Comparison of ENCODE assay signal across 9 cellular contexts in genomic region chr6:111427341-111428116, GRCh38. TPM values are rescaled to one million over a fixed set of nuclear protein-coding genes. Genes with fewer than 3 reads are reported as not detected.
DNase-seq lines count a peak whose midpoint lies in the region; ATAC-seq, FAIRE-seq and TF ChIP-seq lines count a peak whose summit lies in the region.
"Had no signal": no experiment of that assay in that cellular context is flagged by ENCODE, and none has a peak within 500 bp of the region (broad histone marks: within the 10 kb centered on the region; RNA-seq: fewer than 3 reads in every experiment).

No MANE protein-coding gene starts in this region.

- H3K27ac ChIP-seq in colonic mucosa = peak overlapping the region; percentile 34

- POLR2A ChIA-PET in activated CD4-positive, alpha-beta T cell treated with anti-CD3 and anti-CD28 coated beads for 36 hours (lab: Charles Lee) = no interaction called here

- H3K27ac Mint-ChIP-seq in activated CD4-positive, alpha-beta T cell treated with anti-CD3 and anti-CD28 coated beads for 36 hours = peak overlapping the region; percentile 52

- peaks cover 37% of the 10 kb centered on the region for H3K36me3 Mint-ChIP-seq in activated CD4-positive, alpha-beta T cell treated with anti-CD3 and anti-CD28 coated beads for 36 hours (ENCODE audit: low read depth)

- FAIRE-seq in RCC 7860 (lab: Jason Lieb, UNC) = peak; percentile 90
- FAIRE-seq: colon had no signal

- 63 to 67% methylated on average over 5 of the region's 5 CpGs for WGBS in lower leg skin, 2 donors

- no peak overlapping the region for H3K4me3 Mint-ChIP-seq in activated CD4-positive, alpha-beta T cell treated with anti-CD3 and anti-CD28 coated beads for 36 hours

- H3K36me3 ChIP-seq in colonic mucosa = no peaks in the 10 kb centered on the region

- H3K27me3 Mint-ChIP-seq in activated CD4-positive, alpha-beta T cell treated with anti-CD3 and anti-CD28 coated beads for 36 hours = no peaks in the 10 kb centered on the region

- peaks cover 64% of the 10 kb centered on the region for H3K4me1 Mint-ChIP-seq in activated CD4-positive, alpha-beta T cell treated with anti-CD3 and anti-CD28 coated beads for 36 hours

- H3K4me3 ChIP-seq in colonic mucosa = no peak overlapping the region
- no peak overlapping the region for H3K4me3 ChIP-seq in lower leg skin (ENCODE audit: low read depth, poor library complexity, severe bottlenecking)

- TF ChIP-seq CTCF in colonic mucosa (IDR thresholded peaks at IDR 0.05) (no peak), lower leg skin (IDR thresholded peaks at IDR 0.05) (no peak)

- H3K9me3 Mint-ChIP-seq in activated CD4-positive, alpha-beta T cell treated with anti-CD3 and anti-CD28 coated beads for 36 hours (ENCODE audit: low read depth) = peaks cover 24% of the 10 kb centered on the region

- intact Hi-C loops in activated CD4-positive, alpha-beta T cell treated with anti-CD3 and anti-CD28 coated beads for 36 hours (cut with DNase I, micrococcal nuclease) = no loop called here
- intact Hi-C loops in colonic mucosa (cut with DNase I) = loop anchor here (10.0 kb wide), 1 partner anchor 47 kb away; no protein-coding TSS in a partner anchor
- intact Hi-C loops in lower leg skin (cut with DNase I; ENCODE audit: low total_unique reads) = no loop called here

- no peaks in the 10 kb centered on the region for H3K27me3 ChIP-seq in colonic mucosa

- ATAC-seq in activated CD4-positive, alpha-beta T cell treated with anti-CD3 and anti-CD28 coated beads for 36 hours = peak; percentile 89
- ATAC-seq in HG02870 (IDR thresholded peaks at IDR 0.05; ENCODE audit: unreplicated experiment) = peak; percentile 77
- ATAC-seq in stimulated activated naive CD8-positive, alpha-beta T cell treated with anti-CD3 and anti-CD28 coated beads, Interleukin-15, Interleukin-2, amounts not matched to agents 100 U/mL and 50 U/mL, for 24 hours = peak; percentile 86

- no peaks in the 10 kb centered on the region for H3K9me3 ChIP-seq in colonic mucosa

- TF ChIP-seq POLR2A in lower leg skin (IDR thresholded peaks at IDR 0.05) = no peak

- CTCF ChIA-PET in activated CD4-positive, alpha-beta T cell treated with anti-CD3 and anti-CD28 coated beads for 36 hours (lab: Charles Lee) = no interaction called here

- peak; percentile 47 for DNase-seq in activated CD4-positive, alpha-beta T cell treated with anti-CD3 and anti-CD28 coated beads for 36 hours
- DNase-seq in activated CD4-positive, alpha-beta T cell treated with anti-CD3 and anti-CD28 coated beads, Interleukin-2, amount 50 U/mL, for 1 hour = no peak
- peak; percentile 76 for DNase-seq in RCC 7860 (ENCODE audit: low spot score)
- no peak for DNase-seq in colonic mucosa
- DNase-seq in stimulated activated naive CD8-positive, alpha-beta T cell treated with anti-CD3 and anti-CD28 coated beads, Interleukin-15, Interleukin-2, amounts not matched to agents 100 U/mL and 50 U/mL, for 24 hours = peak; percentile 14
- DNase-seq in activated CD8-positive, alpha-beta memory T cell treated with anti-CD3 and anti-CD28 coated beads, Interleukin-2, amount 50 U/mL, for 4 hours = no peak
- no peak for DNase-seq in lower leg skin (ENCODE audit: low spot score in 2 of 2)

- H3K9ac ChIP-seq in colonic mucosa (ENCODE audit: low read depth in 2 of 2, low read length in 2 of 2) = no peak overlapping the region

- peaks cover 6% of the 10 kb centered on the region for H3K4me1 ChIP-seq in colonic mucosa

RNA-seq across cellular contexts. Expression of gene REV3L, which starts 55.5 kb away (rescaled TPM):
- 10 to 100 TPM; 16.5 to 20.9 TPM for total RNA-seq in activated CD4-positive, alpha-beta T cell treated with anti-CD3 and anti-CD28 coated beads for 36 hours
- total RNA-seq in colonic mucosa (10 to 100 TPM; 16.7 to 20.8 TPM), lower leg skin (10 to 100 TPM; 25.9 to 45.9 (median 28.6) TPM)

Comparison
In these comparisons a context has a peak if more than half of its experiments do, and no peak if none do; other contexts are left out.
1. DNase-seq: peak in activated CD4-positive, alpha-beta T cell treated with anti-CD3 and anti-CD28 coated beads for 36 hours (single experiment), RCC 7860 (single experiment) and stimulated activated naive CD8-positive, alpha-beta T cell treated with anti-CD3 and anti-CD28 coated beads, Interleukin-15, Interleukin-2, amounts not matched to agents 100 U/mL and 50 U/mL, for 24 hours (single experiment); none in activated CD4-positive, alpha-beta T cell treated with anti-CD3 and anti-CD28 coated beads, Interleukin-2, amount 50 U/mL, for 1 hour (single experiment), colonic mucosa (single experiment), activated CD8-positive, alpha-beta memory T cell treated with anti-CD3 and anti-CD28 coated beads, Interleukin-2, amount 50 U/mL, for 4 hours (single experiment) and lower leg skin (0 of 2).
2. Peak in every context shown above with its lines, with median percentiles within 50 percentile points of each other: ATAC-seq.